Comparison of ENCODE assay signal across 8 cellular contexts in the genomic region with DNA sequence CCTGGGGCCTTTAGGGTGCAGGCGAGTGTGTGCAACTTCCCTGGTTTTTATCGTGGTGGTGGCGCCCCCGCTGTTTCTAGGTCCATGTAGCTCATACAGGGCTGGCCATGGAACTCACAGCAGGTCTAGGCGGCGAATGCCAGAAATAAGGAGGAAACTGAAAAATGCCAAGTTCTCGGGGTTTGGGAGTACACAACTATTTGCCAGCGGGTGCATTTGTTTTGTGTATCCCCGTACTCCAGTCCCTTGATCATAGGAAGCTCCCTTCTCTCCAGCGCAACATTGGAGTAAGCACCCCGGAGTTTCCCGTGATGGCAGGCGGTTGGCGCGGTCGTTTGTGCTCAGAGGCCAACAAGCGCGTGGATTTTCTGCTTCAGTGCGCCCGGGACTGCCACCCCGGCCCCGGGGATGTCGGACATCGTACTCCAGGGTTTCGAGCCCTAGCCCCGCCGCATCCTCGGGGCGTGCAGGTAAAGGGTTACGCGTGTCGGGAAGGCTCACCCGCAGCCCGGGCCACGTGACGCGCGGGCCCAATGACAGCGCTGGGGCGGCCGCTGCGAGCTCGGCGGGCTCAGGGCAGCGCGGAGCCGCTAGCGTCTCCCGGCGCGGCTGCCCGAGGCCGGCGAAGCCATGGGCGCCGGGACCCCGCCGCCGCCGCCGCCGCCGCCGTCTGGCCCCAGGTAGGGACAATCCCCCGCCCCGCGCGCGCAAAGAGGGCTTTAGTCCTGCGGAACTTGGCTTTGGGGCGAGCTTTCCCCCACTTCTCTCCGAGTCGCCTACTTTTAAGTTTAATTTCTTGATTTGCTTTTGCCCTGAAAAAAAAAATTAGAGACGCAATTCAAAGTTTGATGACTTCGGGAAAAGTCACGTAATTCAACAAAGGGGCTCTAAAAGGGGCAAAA.
DNase-seq lines count a peak whose midpoint lies in the region; ATAC-seq and TF ChIP-seq lines count a peak whose summit lies in the region.

No MANE protein-coding gene starts in this region.

- H3K9me2 ChIP-seq in Loucy (replicated peaks; ENCODE audit: low read depth, low read length) = no peaks in the 10 kb centered on the region

- no peaks in the 10 kb centered on the region for H3F3A ChIP-seq in Loucy (ENCODE audit: low read depth)

- no peaks in the 10 kb centered on the region for H3K9me3 Mint-ChIP-seq in activated CD4-positive, alpha-beta T cell treated with anti-CD3 and anti-CD28 coated beads for 36 hours (ENCODE audit: low read depth)

- H3K4me3 ChIP-seq in Loucy (ENCODE audit: low read length, poor library complexity, severe bottlenecking) (peak overlapping the region; percentile 37), colonic mucosa (peak overlapping the region; percentile 57), left lung (peak overlapping the region; percentile 41 to 44)

- DNase-seq in DMS53 (lab: John Stamatoyannopoulos, UW) (peak; percentile 94), colonic mucosa (peak; percentile 84), left lung (peak; percentile 59 to 92), NCI-H2029 (lab: John Stamatoyannopoulos, UW) (no peak)
- DNase-seq in activated CD4-positive, alpha-beta T cell treated with anti-CD3 and anti-CD28 coated beads for 36 hours = peak; percentile 68
- DNase-seq in stimulated activated CD4-positive, alpha-beta T cell treated with anti-CD3 and anti-CD28 coated beads, Interleukin-1b, Interleukin-23, amount 100 ng/mL, for 48 hours = peak; percentile 42

- no peaks in the 10 kb centered on the region for H4K20me1 ChIP-seq in Loucy (ENCODE audit: insufficient read depth, low read length, poor library complexity, severe bottlenecking)

- H3K4me3 Mint-ChIP-seq in activated CD4-positive, alpha-beta T cell treated with anti-CD3 and anti-CD28 coated beads for 36 hours = peak overlapping the region; percentile 53

- no peaks in the 10 kb centered on the region for H3K9me3 ChIP-seq in Loucy (ENCODE audit: insufficient read depth, low read depth, low read length)
- H3K9me3 ChIP-seq in colonic mucosa = no peaks in the 10 kb centered on the region
- H3K9me3 ChIP-seq in left lung = no peaks in the 10 kb centered on the region

- CTCF ChIA-PET in activated CD4-positive, alpha-beta T cell treated with anti-CD3 and anti-CD28 coated beads for 36 hours (lab: Charles Lee) = interaction anchor here (0.6 to 3.2 kb wide), 18 partner anchors 9 to 1567 kb away, joined by 3 to 39 read pairs (median 4); no protein-coding TSS in a partner anchor

- no peaks in the 10 kb centered on the region for H3K79me2 ChIP-seq in Loucy (ENCODE audit: insufficient read depth, low read length)

- H3K36me3 Mint-ChIP-seq in activated CD4-positive, alpha-beta T cell treated with anti-CD3 and anti-CD28 coated beads for 36 hours (ENCODE audit: low read depth) = no peaks in the 10 kb centered on the region

- POLR2A ChIA-PET in activated CD4-positive, alpha-beta T cell treated with anti-CD3 and anti-CD28 coated beads for 36 hours (lab: Charles Lee) = interaction anchor here (0.7 kb wide), 1 partner anchor 237 kb away, joined by 7 read pairs; no protein-coding TSS in a partner anchor

- H3K4me1 ChIP-seq in Loucy (ENCODE audit: insufficient read depth, low read length, poor library complexity, severe bottlenecking) (peaks cover 3% of the 10 kb centered on the region), colonic mucosa (no peaks in the 10 kb centered on the region), left lung (peaks cover 0 to 11% of the 10 kb centered on the region in 2 donors)

- 0 out of 2 replicates have a peak overlapping the region, but pooled peaks have one; percentile 20 for H2AFZ ChIP-seq in Loucy (ENCODE audit: low read length)

- peaks cover 51% of the 10 kb centered on the region for H3K27me3 Mint-ChIP-seq in activated CD4-positive, alpha-beta T cell treated with anti-CD3 and anti-CD28 coated beads for 36 hours

- H3K27ac Mint-ChIP-seq in activated CD4-positive, alpha-beta T cell treated with anti-CD3 and anti-CD28 coated beads for 36 hours = no peak overlapping the region

- ATAC-seq in GM21723 (IDR thresholded peaks at IDR 0.05; ENCODE audit: unreplicated experiment) (peak; percentile 91), left lung (peak; percentile 95)
- ATAC-seq in activated CD4-positive, alpha-beta T cell treated with anti-CD3 and anti-CD28 coated beads for 36 hours = peak; percentile 91

- no peaks in the 10 kb centered on the region for H3K36me3 ChIP-seq in Loucy (ENCODE audit: insufficient read depth, low read length)
- no peaks in the 10 kb centered on the region for H3K36me3 ChIP-seq in colonic mucosa
- H3K36me3 ChIP-seq in left lung = no peaks in the 10 kb centered on the region

- H3K27ac ChIP-seq in colonic mucosa (peak overlapping the region; percentile 73), left lung (peak overlapping the region in 1 of 2 donors; percentile 48)

- H3K4me2 ChIP-seq in Loucy (ENCODE audit: low read depth, low read length, poor library complexity, severe bottlenecking) = peak overlapping the region; percentile 53

- peaks cover 17% of the 10 kb centered on the region for H3K27me3 ChIP-seq in Loucy (ENCODE audit: insufficient read depth, low read length, poor library complexity, severe bottlenecking)
- peaks cover 7% of the 10 kb centered on the region for H3K27me3 ChIP-seq in colonic mucosa
- H3K27me3 ChIP-seq in left lung = peaks cover 16 to 64% of the 10 kb centered on the region in 2 donors

- TF ChIP-seq CTCF in Loucy (conservative IDR thresholded peaks at IDR 0.05; ENCODE audit: low read length) (no peak), colonic mucosa (IDR thresholded peaks at IDR 0.05) (no peak), left lung (IDR thresholded peaks at IDR 0.05) (peak in 1 of 2 donors; percentile 1)

- intact Hi-C loops in activated CD4-positive, alpha-beta T cell treated with anti-CD3 and anti-CD28 coated beads for 36 hours (cut with DNase I, micrococcal nuclease) = loop anchor here (1.0 to 2.0 kb wide), 4 partner anchors 113 to 582 kb away; a partner anchor contains a TSS
- intact Hi-C loops in colonic mucosa (cut with DNase I) (loop anchor here (5.0 to 10.0 kb wide), 2 partner anchors 71 to 114 kb away; no protein-coding TSS in a partner anchor), left lung (cut with DNase I) (no loop called here)

- H3K9ac ChIP-seq in Loucy (ENCODE audit: low read depth, low read length, poor library complexity, severe bottlenecking) (no peak overlapping the region), colonic mucosa (ENCODE audit: low read depth in 2 of 2, low read length in 2 of 2) (peak overlapping the region; percentile 60 to 88)

- peaks cover 15% of the 10 kb centered on the region for H3K4me1 Mint-ChIP-seq in activated CD4-positive, alpha-beta T cell treated with anti-CD3 and anti-CD28 coated beads for 36 hours

Comparison
In these comparisons a context has a peak if more than half of its experiments do, and no peak if none do; other contexts are left out.
1. intact Hi-C loops: an anchor here in activated CD4-positive, alpha-beta T cell treated with anti-CD3 and anti-CD28 coated beads for 36 hours (1.0 to 2.0 kb wide) and colonic mucosa (5.0 to 10.0 kb wide); none called in left lung.